ENCODE assay signal across 9 cellular contexts in genomic region chr5:90161399-90161798, GRCh38.
DNase-seq lines count a peak whose midpoint lies in the region; ATAC-seq and TF ChIP-seq lines count a peak whose summit lies in the region.
"Had no signal": no experiment of that assay in that cellular context is flagged by ENCODE, and none has a peak within 500 bp of the region (broad histone marks: within the 10 kb centered on the region; RNA-seq: fewer than 3 reads in every experiment).

No MANE protein-coding gene starts in this region.

- no peak overlapping the region for H3K4me3 Mint-ChIP-seq in effector memory CD8-positive, alpha-beta T cell
- H3K4me3 Mint-ChIP-seq: dendritic cell treated with granulocyte-macrophage colony-stimulating factor and Interleukin-4, amounts not matched to agents 40 ng/mL and 50 ng/mL, for 4 days had no signal

- H3K4me3 ChIP-seq in HAP-1 (no peak overlapping the region), right atrium auricular region (no peak overlapping the region), tibial nerve (no peak overlapping the region)

- H3K4me1 ChIP-seq in HAP-1 (no peaks in the 10 kb centered on the region), right atrium auricular region (peaks cover 0 to 11% of the 10 kb centered on the region in 2 donors), tibial nerve (peaks cover 0 to 9% (median 0%) of the 10 kb centered on the region in 4 donors)

- no peaks in the 10 kb centered on the region for H3K27me3 Mint-ChIP-seq in effector memory CD8-positive, alpha-beta T cell
- H3K27me3 Mint-ChIP-seq: dendritic cell treated with granulocyte-macrophage colony-stimulating factor and Interleukin-4, amounts not matched to agents 40 ng/mL and 50 ng/mL, for 4 days had no signal

- no peaks in the 10 kb centered on the region for H3K27me3 ChIP-seq in HAP-1 (ENCODE audit: low read depth)
- no peaks in the 10 kb centered on the region for H3K27me3 ChIP-seq in right atrium auricular region
- H3K27me3 ChIP-seq in tibial nerve, result no peaks in the 10 kb centered on the region

- TF ChIP-seq POLR2A in tibial nerve (IDR thresholded peaks at IDR 0.05), result no peak

- H3K9me3 Mint-ChIP-seq in effector memory CD8-positive, alpha-beta T cell, result peaks cover 0 to 6% of the 10 kb centered on the region in 2 donors
- H3K9me3 Mint-ChIP-seq: dendritic cell treated with granulocyte-macrophage colony-stimulating factor and Interleukin-4, amounts not matched to agents 40 ng/mL and 50 ng/mL, for 4 days had no signal

- DNase-seq in DMS 273 (lab: John Stamatoyannopoulos, UW; ENCODE audit: unreplicated experiment) (peak; percentile 66), HAP-1 (ENCODE audit: low spot score in 2 of 2) (peak; percentile 28 to 63), SK-MEL-5 (ENCODE audit: low read depth, low spot score) (peak; percentile 79), right atrium auricular region (ENCODE audit: low spot score) (peak; percentile 60), tibial nerve (ENCODE audit: low spot score in 2 of 2) (peak; percentile 13 to 22)
- DNase-seq in effector memory CD8-positive, alpha-beta T cell, result no peak
- DNase-seq in activated CD8-positive, alpha-beta memory T cell treated with anti-CD3 and anti-CD28 coated beads, Interleukin-2, amount 50 U/mL, for 48 hours, result no peak

- TF ChIP-seq EP300 in tibial nerve (IDR thresholded peaks at IDR 0.05), result no peak

- in situ Hi-C loops in HAP-1 (cut with MboI; ENCODE audit: low sequenced_read_pairs) (no loop called here), SK-MEL-5 (cut with HindIII; ENCODE audit: low pct_unique_long_range_greater_than_20kb, low sequenced_read_pairs) (no loop called here)

- H3K36me3 Mint-ChIP-seq in effector memory CD8-positive, alpha-beta T cell (ENCODE audit: insufficient read depth), result no peaks in the 10 kb centered on the region

- WGBS in tibial nerve, 2 donors, result 31 to 32% methylated on average over 4 of the region's 4 CpGs

- H3K9me3 ChIP-seq in HAP-1, result no peaks in the 10 kb centered on the region
- H3K9me3 ChIP-seq in right atrium auricular region, result no peaks in the 10 kb centered on the region
- H3K9me3 ChIP-seq in tibial nerve, result no peaks in the 10 kb centered on the region

- ATAC-seq in GM19452 (IDR thresholded peaks at IDR 0.05; ENCODE audit: unreplicated experiment), result no peak
- no peak for ATAC-seq in effector memory CD8-positive, alpha-beta T cell (replicated peaks)

- no peaks in the 10 kb centered on the region for H3K4me1 Mint-ChIP-seq in effector memory CD8-positive, alpha-beta T cell (ENCODE audit: low read depth in 2 of 2)

- H3K27ac Mint-ChIP-seq in effector memory CD8-positive, alpha-beta T cell, result no peak overlapping the region
- H3K27ac Mint-ChIP-seq: dendritic cell treated with granulocyte-macrophage colony-stimulating factor and Interleukin-4, amounts not matched to agents 40 ng/mL and 50 ng/mL, for 4 days had no signal

- no peak overlapping the region for H3K27ac ChIP-seq in right atrium auricular region
- no peak overlapping the region for H3K27ac ChIP-seq in tibial nerve

- TF ChIP-seq CTCF in right atrium auricular region (IDR thresholded peaks at IDR 0.05) (peak in 1 of 2 donors; percentile 53), tibial nerve (IDR thresholded peaks at IDR 0.05) (peak in 1 of 5 experiments; percentile 10)

- no peaks in the 10 kb centered on the region for H3K36me3 ChIP-seq in HAP-1 (replicated peaks)
- no peaks in the 10 kb centered on the region for H3K36me3 ChIP-seq in right atrium auricular region
- H3K36me3 ChIP-seq in tibial nerve, result no peaks in the 10 kb centered on the region

Comparison
In these comparisons a context has a peak if more than half of its experiments do, and no peak if none do; other contexts are left out.
1. DNase-seq: peak in DMS 273 (single experiment), HAP-1 (2 of 2), SK-MEL-5 (single experiment), right atrium auricular region (single experiment) and tibial nerve (2 of 2); none in effector memory CD8-positive, alpha-beta T cell (0 of 3) and activated CD8-positive, alpha-beta memory T cell treated with anti-CD3 and anti-CD28 coated beads, Interleukin-2, amount 50 U/mL, for 48 hours (single experiment).